1 cellular context compared by ENCODE assay signal in genomic region chr10:88076027-88076880, GRCh38.
TF ChIP-seq lines count a peak whose summit lies in the region.

No MANE protein-coding gene starts in this region.

TF ChIP-seq in GM12878, 131 proteins besides CTCF, POLR2A, EP300 and RAD21 (continued from another document):
- TF ChIP-seq NFIC (IDR thresholded peaks at IDR 0.05; ENCODE audit: low read depth, low read length) (peak; percentile 47; the same call in 1 of the 2 replicates), JUNB (IDR thresholded peaks at IDR 0.05) (no peak), CBX5 (IDR thresholded peaks at IDR 0.05; ENCODE audit: low read depth) (no peak), TARDBP (IDR thresholded peaks at IDR 0.05; ENCODE audit: borderline replicate concordance) (no peak), GATAD2B (conservative IDR thresholded peaks at IDR 0.05; ENCODE audit: low read depth) (peak; percentile 52; the same call in 1 of the 2 replicates), HSF1 (IDR thresholded peaks at IDR 0.05; ENCODE audit: low read depth, low read length) (no peak), PAX5 (IDR thresholded peaks at IDR 0.05; ENCODE audit: borderline replicate concordance, low read depth, low read length) (0 out of 2 replicates have a peak, but pooled peaks have one; percentile 56), MXI1 (IDR thresholded peaks at IDR 0.05; ENCODE audit: low read depth, low read length) (no peak), ZBED1 (IDR thresholded peaks at IDR 0.05; ENCODE audit: borderline replicate concordance) (no peak), KAT2A (conservative IDR thresholded peaks at IDR 0.05; ENCODE audit: control insufficient read depth, low read depth, low read length) (no peak), EGR1 (IDR thresholded peaks at IDR 0.05; ENCODE audit: borderline replicate concordance in 1 of 2, low read depth in 2 of 2, low read length in 2 of 2) (no peak), STAT1 (conservative IDR thresholded peaks at IDR 0.05) (no peak), POU2F2 (IDR thresholded peaks at IDR 0.05; ENCODE audit: borderline replicate concordance, low read depth, low read length) (peak; percentile 29; the same call in 1 of the 3 replicates), SREBF1 (IDR thresholded peaks at IDR 0.05; ENCODE audit: low read length) (no peak), TCF12 (IDR thresholded peaks at IDR 0.05; ENCODE audit: low read depth, low read length) (no peak), IRF4 (IDR thresholded peaks at IDR 0.05; ENCODE audit: low read depth, low read length) (0 out of 2 replicates have a peak, but pooled peaks have one; percentile 22), BCL3 (IDR thresholded peaks at IDR 0.05; ENCODE audit: borderline replicate concordance, insufficient read depth, low read depth, low read length, poor library complexity, severe bottlenecking) (no peak), POLR2AphosphoS2 (IDR thresholded peaks at IDR 0.05; ENCODE audit: low read depth, low read length) (no peak), NR2F1 (conservative IDR thresholded peaks at IDR 0.05) (no peak), ZNF274 (IDR thresholded peaks at IDR 0.05; ENCODE audit: insufficient read depth, insufficient read length) (no peak), ZNF384 (IDR thresholded peaks at IDR 0.05; ENCODE audit: borderline replicate concordance, low read depth, low read length) (no peak), IRF5 (IDR thresholded peaks at IDR 0.05; ENCODE audit: borderline replicate concordance) (0 out of 2 replicates have a peak, but pooled peaks have one; percentile 39), ATF3 (IDR thresholded peaks at IDR 0.05; ENCODE audit: borderline replicate concordance, extremely low read depth, low read depth, low read length) (no peak), RELA (IDR thresholded peaks at IDR 0.05; ENCODE audit: borderline replicate concordance, partially characterized antibody) (no peak), EED (IDR thresholded peaks at IDR 0.05; ENCODE audit: low read depth) (0 out of 2 replicates have a peak, but pooled peaks have one; percentile 19), CEBPB (IDR thresholded peaks at IDR 0.05; ENCODE audit: borderline replicate concordance in 1 of 2, low read depth in 2 of 2, low read length in 2 of 2) (no peak), SMC3 (IDR thresholded peaks at IDR 0.05; ENCODE audit: borderline replicate concordance, low read length) (no peak), USF2 (IDR thresholded peaks at IDR 0.05; ENCODE audit: borderline replicate concordance, low read depth, low read length) (no peak), CHD2 (IDR thresholded peaks at IDR 0.05; ENCODE audit: borderline replicate concordance, low read depth, low read length) (no peak), HDAC2 (IDR thresholded peaks at IDR 0.05) (no peak), RFX5 (IDR thresholded peaks at IDR 0.05; ENCODE audit: low read depth, low read length) (no peak), MLLT1 (IDR thresholded peaks at IDR 0.05) (peak; percentile 84)
- TF ChIP-seq, protein P1, sequence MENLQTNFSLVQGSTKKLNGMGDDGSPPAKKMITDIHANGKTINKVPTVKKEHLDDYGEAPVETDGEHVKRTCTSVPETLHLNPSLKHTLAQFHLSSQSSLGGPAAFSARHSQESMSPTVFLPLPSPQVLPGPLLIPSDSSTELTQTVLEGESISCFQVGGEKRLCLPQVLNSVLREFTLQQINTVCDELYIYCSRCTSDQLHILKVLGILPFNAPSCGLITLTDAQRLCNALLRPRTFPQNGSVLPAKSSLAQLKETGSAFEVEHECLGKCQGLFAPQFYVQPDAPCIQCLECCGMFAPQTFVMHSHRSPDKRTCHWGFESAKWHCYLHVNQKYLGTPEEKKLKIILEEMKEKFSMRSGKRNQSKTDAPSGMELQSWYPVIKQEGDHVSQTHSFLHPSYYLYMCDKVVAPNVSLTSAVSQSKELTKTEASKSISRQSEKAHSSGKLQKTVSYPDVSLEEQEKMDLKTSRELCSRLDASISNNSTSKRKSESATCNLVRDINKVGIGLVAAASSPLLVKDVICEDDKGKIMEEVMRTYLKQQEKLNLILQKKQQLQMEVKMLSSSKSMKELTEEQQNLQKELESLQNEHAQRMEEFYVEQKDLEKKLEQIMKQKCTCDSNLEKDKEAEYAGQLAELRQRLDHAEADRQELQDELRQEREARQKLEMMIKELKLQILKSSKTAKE (IDR thresholded peaks at IDR 0.05; ENCODE audit: low read depth, poor library complexity, severe bottlenecking), result peak; percentile 71
- TF ChIP-seq, protein P2, sequence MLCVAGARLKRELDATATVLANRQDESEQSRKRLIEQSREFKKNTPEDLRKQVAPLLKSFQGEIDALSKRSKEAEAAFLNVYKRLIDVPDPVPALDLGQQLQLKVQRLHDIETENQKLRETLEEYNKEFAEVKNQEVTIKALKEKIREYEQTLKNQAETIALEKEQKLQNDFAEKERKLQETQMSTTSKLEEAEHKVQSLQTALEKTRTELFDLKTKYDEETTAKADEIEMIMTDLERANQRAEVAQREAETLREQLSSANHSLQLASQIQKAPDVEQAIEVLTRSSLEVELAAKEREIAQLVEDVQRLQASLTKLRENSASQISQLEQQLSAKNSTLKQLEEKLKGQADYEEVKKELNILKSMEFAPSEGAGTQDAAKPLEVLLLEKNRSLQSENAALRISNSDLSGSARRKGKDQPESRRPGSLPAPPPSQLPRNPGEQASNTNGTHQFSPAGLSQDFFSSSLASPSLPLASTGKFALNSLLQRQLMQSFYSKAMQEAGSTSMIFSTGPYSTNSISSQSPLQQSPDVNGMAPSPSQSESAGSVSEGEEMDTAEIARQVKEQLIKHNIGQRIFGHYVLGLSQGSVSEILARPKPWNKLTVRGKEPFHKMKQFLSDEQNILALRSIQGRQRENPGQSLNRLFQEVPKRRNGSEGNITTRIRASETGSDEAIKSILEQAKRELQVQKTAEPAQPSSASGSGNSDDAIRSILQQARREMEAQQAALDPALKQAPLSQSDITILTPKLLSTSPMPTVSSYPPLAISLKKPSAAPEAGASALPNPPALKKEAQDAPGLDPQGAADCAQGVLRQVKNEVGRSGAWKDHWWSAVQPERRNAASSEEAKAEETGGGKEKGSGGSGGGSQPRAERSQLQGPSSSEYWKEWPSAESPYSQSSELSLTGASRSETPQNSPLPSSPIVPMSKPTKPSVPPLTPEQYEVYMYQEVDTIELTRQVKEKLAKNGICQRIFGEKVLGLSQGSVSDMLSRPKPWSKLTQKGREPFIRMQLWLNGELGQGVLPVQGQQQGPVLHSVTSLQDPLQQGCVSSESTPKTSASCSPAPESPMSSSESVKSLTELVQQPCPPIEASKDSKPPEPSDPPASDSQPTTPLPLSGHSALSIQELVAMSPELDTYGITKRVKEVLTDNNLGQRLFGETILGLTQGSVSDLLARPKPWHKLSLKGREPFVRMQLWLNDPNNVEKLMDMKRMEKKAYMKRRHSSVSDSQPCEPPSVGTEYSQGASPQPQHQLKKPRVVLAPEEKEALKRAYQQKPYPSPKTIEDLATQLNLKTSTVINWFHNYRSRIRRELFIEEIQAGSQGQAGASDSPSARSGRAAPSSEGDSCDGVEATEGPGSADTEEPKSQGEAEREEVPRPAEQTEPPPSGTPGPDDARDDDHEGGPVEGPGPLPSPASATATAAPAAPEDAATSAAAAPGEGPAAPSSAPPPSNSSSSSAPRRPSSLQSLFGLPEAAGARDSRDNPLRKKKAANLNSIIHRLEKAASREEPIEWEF (IDR thresholded peaks at IDR 0.05; ENCODE audit: insufficient replicate concordance, low read depth, low read length), result peak; percentile 11
- TF ChIP-seq, protein P3, sequence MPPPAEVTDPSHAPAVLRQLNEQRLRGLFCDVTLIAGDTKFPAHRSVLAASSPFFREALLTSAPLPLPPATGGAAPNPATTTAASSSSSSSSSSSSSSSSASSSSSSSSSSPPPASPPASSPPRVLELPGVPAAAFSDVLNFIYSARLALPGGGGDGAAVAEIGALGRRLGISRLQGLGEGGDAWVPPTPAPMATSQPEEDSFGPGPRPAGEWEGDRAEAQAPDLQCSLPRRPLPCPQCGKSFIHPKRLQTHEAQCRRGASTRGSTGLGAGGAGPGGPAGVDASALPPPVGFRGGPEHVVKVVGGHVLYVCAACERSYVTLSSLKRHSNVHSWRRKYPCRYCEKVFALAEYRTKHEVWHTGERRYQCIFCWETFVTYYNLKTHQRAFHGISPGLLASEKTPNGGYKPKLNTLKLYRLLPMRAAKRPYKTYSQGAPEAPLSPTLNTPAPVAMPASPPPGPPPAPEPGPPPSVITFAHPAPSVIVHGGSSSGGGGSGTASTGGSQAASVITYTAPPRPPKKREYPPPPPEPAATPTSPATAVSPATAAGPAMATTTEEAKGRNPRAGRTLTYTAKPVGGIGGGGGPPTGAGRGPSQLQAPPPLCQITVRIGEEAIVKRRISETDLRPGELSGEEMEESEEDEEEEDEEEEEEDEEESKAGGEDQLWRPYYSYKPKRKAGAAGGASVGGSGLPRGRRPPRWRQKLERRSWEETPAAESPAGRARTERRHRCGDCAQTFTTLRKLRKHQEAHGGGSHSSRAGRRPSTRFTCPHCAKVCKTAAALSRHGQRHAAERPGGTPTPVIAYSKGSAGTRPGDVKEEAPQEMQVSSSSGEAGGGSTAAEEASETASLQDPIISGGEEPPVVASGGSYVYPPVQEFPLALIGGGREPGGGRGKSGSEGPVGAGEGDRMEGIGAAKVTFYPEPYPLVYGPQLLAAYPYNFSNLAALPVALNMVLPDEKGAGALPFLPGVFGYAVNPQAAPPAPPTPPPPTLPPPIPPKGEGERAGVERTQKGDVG (CRISPR knock-in tag; IDR thresholded peaks at IDR 0.05), result no peak
- TF ChIP-seq, protein P4, sequence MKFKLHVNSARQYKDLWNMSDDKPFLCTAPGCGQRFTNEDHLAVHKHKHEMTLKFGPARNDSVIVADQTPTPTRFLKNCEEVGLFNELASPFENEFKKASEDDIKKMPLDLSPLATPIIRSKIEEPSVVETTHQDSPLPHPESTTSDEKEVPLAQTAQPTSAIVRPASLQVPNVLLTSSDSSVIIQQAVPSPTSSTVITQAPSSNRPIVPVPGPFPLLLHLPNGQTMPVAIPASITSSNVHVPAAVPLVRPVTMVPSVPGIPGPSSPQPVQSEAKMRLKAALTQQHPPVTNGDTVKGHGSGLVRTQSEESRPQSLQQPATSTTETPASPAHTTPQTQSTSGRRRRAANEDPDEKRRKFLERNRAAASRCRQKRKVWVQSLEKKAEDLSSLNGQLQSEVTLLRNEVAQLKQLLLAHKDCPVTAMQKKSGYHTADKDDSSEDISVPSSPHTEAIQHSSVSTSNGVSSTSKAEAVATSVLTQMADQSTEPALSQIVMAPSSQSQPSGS (IDR thresholded peaks at IDR 0.05; ENCODE audit: low read length), result 0 out of 2 replicates have a peak, but pooled peaks have one; percentile 34
- TF ChIP-seq, protein P5, sequence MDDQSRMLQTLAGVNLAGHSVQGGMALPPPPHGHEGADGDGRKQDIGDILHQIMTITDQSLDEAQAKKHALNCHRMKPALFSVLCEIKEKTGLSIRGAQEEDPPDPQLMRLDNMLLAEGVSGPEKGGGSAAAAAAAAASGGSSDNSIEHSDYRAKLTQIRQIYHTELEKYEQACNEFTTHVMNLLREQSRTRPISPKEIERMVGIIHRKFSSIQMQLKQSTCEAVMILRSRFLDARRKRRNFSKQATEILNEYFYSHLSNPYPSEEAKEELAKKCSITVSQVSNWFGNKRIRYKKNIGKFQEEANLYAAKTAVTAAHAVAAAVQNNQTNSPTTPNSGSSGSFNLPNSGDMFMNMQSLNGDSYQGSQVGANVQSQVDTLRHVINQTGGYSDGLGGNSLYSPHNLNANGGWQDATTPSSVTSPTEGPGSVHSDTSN (IDR thresholded peaks at IDR 0.05; ENCODE audit: insufficient replicate concordance, low read depth, low read length), result no peak
TF ChIP-seq in GM12878: peak in this region for 24.
